Comparison of ENCODE assay signal across 36 cellular contexts in the genomic region with DNA sequence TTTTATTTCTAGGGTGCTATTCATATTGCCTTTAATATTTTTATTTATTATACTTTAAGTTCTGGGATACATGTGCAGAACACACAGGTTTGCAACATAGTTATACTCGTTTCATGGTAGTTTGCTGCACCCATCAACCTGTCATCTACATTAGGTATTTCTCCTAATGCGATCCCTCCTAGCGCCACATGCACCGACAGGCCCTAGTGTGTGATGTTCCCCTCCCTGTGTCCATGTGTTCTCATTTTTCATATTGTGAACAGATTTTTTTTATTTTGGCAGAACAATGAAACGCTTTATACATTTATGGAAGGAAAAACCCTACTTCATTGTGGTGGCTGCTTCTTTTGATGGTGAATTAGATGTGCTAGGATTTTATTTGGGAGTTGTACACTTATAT. TPM values are rescaled to one million over a fixed set of nuclear protein-coding genes. Genes with fewer than 3 reads are reported as not detected.
"Had no signal": no experiment of that assay in that cellular context is flagged by ENCODE, and none has a peak within 500 bp of the region (broad histone marks: within the 10 kb centered on the region; RNA-seq: fewer than 3 reads in every experiment).

No MANE protein-coding gene starts in this region.

- H3K27ac ChIP-seq: adrenal gland, ascending aorta, body of pancreas, brain microvascular endothelial cell, cardiac muscle cell had no signal

- ATAC-seq: activated naive CD4-positive, alpha-beta T cell treated with anti-CD3 and anti-CD28 coated beads, Interleukin-2, amount 50 U/mL, for 72 hours; activated naive CD8-positive, alpha-beta T cell treated with anti-CD3 and anti-CD28 coated beads, Interleukin-2, amount 50 U/mL, for 24 hours; activated T-cell treated with anti-CD3 and anti-CD28 coated beads, Interleukin-2, amount 50 U/mL, for 4 hours; activated T-cell treated with anti-CD3 and anti-CD28 coated beads, Interleukin-2, amount 50 U/mL, for 72 hours; activated T-helper 17 cell treated with anti-CD3 and anti-CD28 coated beads, Interleukin-2, amount 50 U/mL, for 72 hours; body of pancreas had no signal

- H3K4me1 ChIP-seq: adrenal gland, ascending aorta, body of pancreas had no signal

- H3K4me3 ChIP-seq: adrenal gland, ascending aorta, body of pancreas, cardiac muscle cell had no signal

- H3K9me3 ChIP-seq: adrenal gland, ascending aorta, body of pancreas had no signal

- DNase-seq: activated effector memory CD4-positive, alpha-beta T cell treated with anti-CD3 and anti-CD28 coated beads, Interleukin-2, amount 50 U/mL, for 16 hours; activated effector memory CD4-positive, alpha-beta T cell treated with Interleukin-2 at 50 U/mL for 16 hours; activated gamma-delta T cell; activated gamma-delta T cell treated with Interleukin-2 at 50 U/mL for 16 hours; activated naive CD4-positive, alpha-beta T cell; activated naive CD4-positive, alpha-beta T cell treated with anti-CD3 and anti-CD28 coated beads for 36 hours; activated naive CD4-positive, alpha-beta T cell treated with anti-CD3 and anti-CD28 coated beads, Interleukin-2, amount 10 ng/mL, durations not matched to agents 7 days and 5 days; activated naive CD4-positive, alpha-beta T cell treated with anti-CD3 and anti-CD28 coated beads, Interleukin-2, amount 50 U/mL, for 16 hours; activated naive CD4-positive, alpha-beta T cell treated with Interleukin-2 at 50 U/mL for 16 hours; activated naive CD8-positive, alpha-beta T cell treated with anti-CD3 and anti-CD28 coated beads for 36 hours; activated naive CD8-positive, alpha-beta T cell treated with anti-CD3 and anti-CD28 coated beads, Interleukin-2, amount 10 ng/mL, durations not matched to agents 7 days and 5 days; activated naive CD8-positive, alpha-beta T cell treated with anti-CD3 and anti-CD28 coated beads, Interleukin-2, amount 50 U/mL, for 24 hours; activated T-cell treated with anti-CD3 and anti-CD28 coated beads, Interleukin-2, amount 50 U/mL, for 1 hour; activated T-cell treated with anti-CD3 and anti-CD28 coated beads, Interleukin-2, amount 50 U/mL, for 24 hours; activated T-cell treated with anti-CD3 and anti-CD28 coated beads, Interleukin-2, amount 50 U/mL, for 4 hours; activated T-cell treated with anti-CD3 and anti-CD28 coated beads, Interleukin-2, amount 50 U/mL, for 48 hours; activated T-cell treated with anti-CD3 and anti-CD28 coated beads, Interleukin-2, amount 50 U/mL, for 72 hours; adrenal gland; amniotic stem cell; amygdala; anterior cingulate cortex; aorta; body of pancreas; brain microvascular endothelial cell; caudate nucleus; central memory CD4-positive, alpha-beta T cell; cerebellar nuclear complex had no signal

- H3K36me3 ChIP-seq: adrenal gland, ascending aorta, brain microvascular endothelial cell, cardiac muscle cell had no signal

- H3K27me3 ChIP-seq: adrenal gland, ascending aorta, body of pancreas, brain microvascular endothelial cell, cardiac muscle cell had no signal

RNA-seq across cellular contexts. Expression of a gene that starts 14.4 kb away (rescaled TPM):
- total RNA-seq: activated naive CD4-positive, alpha-beta T cell treated with anti-CD3 and anti-CD28 coated beads for 36 hours; activated naive CD4-positive, alpha-beta T cell treated with anti-CD3 and anti-CD28 coated beads, Interleukin-2, amount 50 U/mL, for 72 hours; activated naive CD8-positive, alpha-beta T cell treated with anti-CD3 and anti-CD28 coated beads for 36 hours; activated naive CD8-positive, alpha-beta T cell treated with anti-CD3 and anti-CD28 coated beads, Interleukin-2, amount 10 ng/mL, durations not matched to agents 7 days and 5 days; activated T-cell treated with anti-CD3 and anti-CD28 coated beads, Interleukin-2, amount 50 U/mL, for 4 hours; activated T-cell treated with anti-CD3 and anti-CD28 coated beads, Interleukin-2, amount 50 U/mL, for 72 hours; activated T-helper 1 cell treated with anti-CD3 and anti-CD28 coated beads, Interleukin-12 subunit alpha, Interleukin-12 subunit beta, Interleukin-2, Interleukin-4 antibody, amounts not matched to agents 30 ng/mL and 10 ng/mL and 1 ng/mL, durations not matched to agents 14 hours and 24 hours and 36 hours; activated T-helper 17 cell treated with anti-CD3 and anti-CD28 coated beads, Interleukin-2, amount 50 U/mL, for 72 hours; activated T-helper 2 cell treated with anti-CD3 and anti-CD28 coated beads, Interferon-gamma antibody, Interleukin-2, Interleukin-4, amounts not matched to agents 10 μg/mL and 5 μg/mL and 100 μg/mL, durations not matched to agents 14 hours and 24 hours and 36 hours; aorta; ascending aorta; bronchial epithelial cell; chondrocyte had no signal
- polyA plus RNA-seq: adipose tissue, cardiac muscle cell had no signal
